Comparison of ENCODE assay signal across 1 cellular context in genomic region chr11:64006468-64006867, GRCh38.
TF ChIP-seq lines count a peak whose summit lies in the region.

No MANE protein-coding gene starts in this region.

TF ChIP-seq in IMR-90, 13 proteins besides CTCF, POLR2A, EP300 and RAD21:
- no peak for TF ChIP-seq NFE2L2 (IDR thresholded peaks at IDR 0.05; ENCODE audit: low read depth, low read length)
- TF ChIP-seq CHD1 (IDR thresholded peaks at IDR 0.05; ENCODE audit: low read depth, low read length): no peak
- TF ChIP-seq USF2 (IDR thresholded peaks at IDR 0.05; ENCODE audit: low read depth, low read length): no peak
- no peak for TF ChIP-seq MXI1 (IDR thresholded peaks at IDR 0.05; ENCODE audit: borderline replicate concordance, low read depth, low read length)
- no peak for TF ChIP-seq RCOR1 (IDR thresholded peaks at IDR 0.05; ENCODE audit: insufficient replicate concordance, low read length)
- no peak for TF ChIP-seq MAZ (IDR thresholded peaks at IDR 0.05; ENCODE audit: borderline replicate concordance, low read depth, low read length)
- TF ChIP-seq RFX5 (IDR thresholded peaks at IDR 0.05; ENCODE audit: low read depth, low read length): no peak
- TF ChIP-seq FOS (IDR thresholded peaks at IDR 0.05; ENCODE audit: low read depth, low read length): no peak
- no peak for TF ChIP-seq CEBPB (IDR thresholded peaks at IDR 0.05; ENCODE audit: low read depth, low read length)
- no peak for TF ChIP-seq ELK1 (IDR thresholded peaks at IDR 0.05; ENCODE audit: borderline replicate concordance, low read depth, low read length)
- no peak for TF ChIP-seq MAFK (IDR thresholded peaks at IDR 0.05; ENCODE audit: low read depth, low read length)
- TF ChIP-seq SMC3 (IDR thresholded peaks at IDR 0.05; ENCODE audit: low read depth, low read length): no peak
- no peak for TF ChIP-seq BHLHE40 (IDR thresholded peaks at IDR 0.05; ENCODE audit: low read depth, low read length)
